22 cellular contexts compared by ENCODE assay signal in genomic region chr6:143603474-143603873, GRCh38.
"Had no signal": no experiment of that assay in that cellular context is flagged by ENCODE, and none has a peak within 500 bp of the region (broad histone marks: within the 10 kb centered on the region; RNA-seq: fewer than 3 reads in every experiment).

No MANE protein-coding gene starts in this region.

- H3K36me3 ChIP-seq: colonic mucosa, gastrocnemius medialis, heart right ventricle, left lung, lower lobe of right lung, stomach had no signal

- H3K4me1 ChIP-seq: colonic mucosa, gastrocnemius medialis, psoas muscle had no signal

- H3K4me3 Mint-ChIP-seq: endodermal cell; memory B cell; natural killer cell treated with Interleukin-12 subunit alpha and Interleukin-12 subunit beta and Interleukin-15 and Interleukin-18, amount 100 ng/mL, for 72 hours had no signal

- H3K9me3 Mint-ChIP-seq: endodermal cell; memory B cell; natural killer cell treated with Interleukin-12 subunit alpha and Interleukin-12 subunit beta and Interleukin-15 and Interleukin-18, amount 100 ng/mL, for 72 hours had no signal

- H3K4me3 ChIP-seq: colonic mucosa, gastrocnemius medialis, heart right ventricle, left lung, lower lobe of right lung, psoas muscle, stomach had no signal

- DNase-seq: colonic mucosa; effector CD4-positive, alpha-beta T cell; endodermal cell; erythroblast; gastrocnemius medialis; heart right ventricle; hypothalamus; kidney glomerular epithelial cell; left lung; lower lobe of right lung; midbrain; occipital lobe; psoas muscle; retina; small intestine; stimulated activated CD4-positive, alpha-beta T cell treated with anti-CD3 and anti-CD28 coated beads, Interleukin-12 subunit alpha, Interleukin-12 subunit beta, amount 100 ng/mL, for 4 hours; stimulated activated naive CD4-positive, alpha-beta T cell; stomach; substantia nigra; trophoblast cell had no signal

- H3K9me3 ChIP-seq: colonic mucosa, gastrocnemius medialis, heart right ventricle, left lung, lower lobe of right lung, psoas muscle, stomach had no signal

- H3K36me3 Mint-ChIP-seq: memory B cell; natural killer cell treated with Interleukin-12 subunit alpha and Interleukin-12 subunit beta and Interleukin-15 and Interleukin-18, amount 100 ng/mL, for 72 hours had no signal

- ATAC-seq: gastrocnemius medialis; heart right ventricle; left lung; lower lobe of right lung; natural killer cell treated with Interleukin-12 subunit alpha and Interleukin-12 subunit beta and Interleukin-15 and Interleukin-18, amount 100 ng/mL, for 72 hours; psoas muscle had no signal

- H3K27ac Mint-ChIP-seq: endodermal cell; memory B cell; natural killer cell treated with Interleukin-12 subunit alpha and Interleukin-12 subunit beta and Interleukin-15 and Interleukin-18, amount 100 ng/mL, for 72 hours had no signal

- H3K27me3 ChIP-seq: colonic mucosa, gastrocnemius medialis, heart right ventricle, left lung, stomach had no signal

- H3K27ac ChIP-seq: colonic mucosa, gastrocnemius medialis, heart right ventricle, left lung, lower lobe of right lung, psoas muscle, stomach had no signal

- H3K27me3 Mint-ChIP-seq: memory B cell; natural killer cell treated with Interleukin-12 subunit alpha and Interleukin-12 subunit beta and Interleukin-15 and Interleukin-18, amount 100 ng/mL, for 72 hours had no signal
